Comparison of ENCODE assay signal across 1 cellular context in genomic region chr1:44290250-44291094, GRCh38.
TF ChIP-seq lines count a peak whose summit lies in the region.

No MANE protein-coding gene starts in this region.

TF ChIP-seq in K562, 482 proteins besides CTCF, POLR2A, EP300 and RAD21 (continued from another document and continues in another):
- TF ChIP-seq, protein P1, sequence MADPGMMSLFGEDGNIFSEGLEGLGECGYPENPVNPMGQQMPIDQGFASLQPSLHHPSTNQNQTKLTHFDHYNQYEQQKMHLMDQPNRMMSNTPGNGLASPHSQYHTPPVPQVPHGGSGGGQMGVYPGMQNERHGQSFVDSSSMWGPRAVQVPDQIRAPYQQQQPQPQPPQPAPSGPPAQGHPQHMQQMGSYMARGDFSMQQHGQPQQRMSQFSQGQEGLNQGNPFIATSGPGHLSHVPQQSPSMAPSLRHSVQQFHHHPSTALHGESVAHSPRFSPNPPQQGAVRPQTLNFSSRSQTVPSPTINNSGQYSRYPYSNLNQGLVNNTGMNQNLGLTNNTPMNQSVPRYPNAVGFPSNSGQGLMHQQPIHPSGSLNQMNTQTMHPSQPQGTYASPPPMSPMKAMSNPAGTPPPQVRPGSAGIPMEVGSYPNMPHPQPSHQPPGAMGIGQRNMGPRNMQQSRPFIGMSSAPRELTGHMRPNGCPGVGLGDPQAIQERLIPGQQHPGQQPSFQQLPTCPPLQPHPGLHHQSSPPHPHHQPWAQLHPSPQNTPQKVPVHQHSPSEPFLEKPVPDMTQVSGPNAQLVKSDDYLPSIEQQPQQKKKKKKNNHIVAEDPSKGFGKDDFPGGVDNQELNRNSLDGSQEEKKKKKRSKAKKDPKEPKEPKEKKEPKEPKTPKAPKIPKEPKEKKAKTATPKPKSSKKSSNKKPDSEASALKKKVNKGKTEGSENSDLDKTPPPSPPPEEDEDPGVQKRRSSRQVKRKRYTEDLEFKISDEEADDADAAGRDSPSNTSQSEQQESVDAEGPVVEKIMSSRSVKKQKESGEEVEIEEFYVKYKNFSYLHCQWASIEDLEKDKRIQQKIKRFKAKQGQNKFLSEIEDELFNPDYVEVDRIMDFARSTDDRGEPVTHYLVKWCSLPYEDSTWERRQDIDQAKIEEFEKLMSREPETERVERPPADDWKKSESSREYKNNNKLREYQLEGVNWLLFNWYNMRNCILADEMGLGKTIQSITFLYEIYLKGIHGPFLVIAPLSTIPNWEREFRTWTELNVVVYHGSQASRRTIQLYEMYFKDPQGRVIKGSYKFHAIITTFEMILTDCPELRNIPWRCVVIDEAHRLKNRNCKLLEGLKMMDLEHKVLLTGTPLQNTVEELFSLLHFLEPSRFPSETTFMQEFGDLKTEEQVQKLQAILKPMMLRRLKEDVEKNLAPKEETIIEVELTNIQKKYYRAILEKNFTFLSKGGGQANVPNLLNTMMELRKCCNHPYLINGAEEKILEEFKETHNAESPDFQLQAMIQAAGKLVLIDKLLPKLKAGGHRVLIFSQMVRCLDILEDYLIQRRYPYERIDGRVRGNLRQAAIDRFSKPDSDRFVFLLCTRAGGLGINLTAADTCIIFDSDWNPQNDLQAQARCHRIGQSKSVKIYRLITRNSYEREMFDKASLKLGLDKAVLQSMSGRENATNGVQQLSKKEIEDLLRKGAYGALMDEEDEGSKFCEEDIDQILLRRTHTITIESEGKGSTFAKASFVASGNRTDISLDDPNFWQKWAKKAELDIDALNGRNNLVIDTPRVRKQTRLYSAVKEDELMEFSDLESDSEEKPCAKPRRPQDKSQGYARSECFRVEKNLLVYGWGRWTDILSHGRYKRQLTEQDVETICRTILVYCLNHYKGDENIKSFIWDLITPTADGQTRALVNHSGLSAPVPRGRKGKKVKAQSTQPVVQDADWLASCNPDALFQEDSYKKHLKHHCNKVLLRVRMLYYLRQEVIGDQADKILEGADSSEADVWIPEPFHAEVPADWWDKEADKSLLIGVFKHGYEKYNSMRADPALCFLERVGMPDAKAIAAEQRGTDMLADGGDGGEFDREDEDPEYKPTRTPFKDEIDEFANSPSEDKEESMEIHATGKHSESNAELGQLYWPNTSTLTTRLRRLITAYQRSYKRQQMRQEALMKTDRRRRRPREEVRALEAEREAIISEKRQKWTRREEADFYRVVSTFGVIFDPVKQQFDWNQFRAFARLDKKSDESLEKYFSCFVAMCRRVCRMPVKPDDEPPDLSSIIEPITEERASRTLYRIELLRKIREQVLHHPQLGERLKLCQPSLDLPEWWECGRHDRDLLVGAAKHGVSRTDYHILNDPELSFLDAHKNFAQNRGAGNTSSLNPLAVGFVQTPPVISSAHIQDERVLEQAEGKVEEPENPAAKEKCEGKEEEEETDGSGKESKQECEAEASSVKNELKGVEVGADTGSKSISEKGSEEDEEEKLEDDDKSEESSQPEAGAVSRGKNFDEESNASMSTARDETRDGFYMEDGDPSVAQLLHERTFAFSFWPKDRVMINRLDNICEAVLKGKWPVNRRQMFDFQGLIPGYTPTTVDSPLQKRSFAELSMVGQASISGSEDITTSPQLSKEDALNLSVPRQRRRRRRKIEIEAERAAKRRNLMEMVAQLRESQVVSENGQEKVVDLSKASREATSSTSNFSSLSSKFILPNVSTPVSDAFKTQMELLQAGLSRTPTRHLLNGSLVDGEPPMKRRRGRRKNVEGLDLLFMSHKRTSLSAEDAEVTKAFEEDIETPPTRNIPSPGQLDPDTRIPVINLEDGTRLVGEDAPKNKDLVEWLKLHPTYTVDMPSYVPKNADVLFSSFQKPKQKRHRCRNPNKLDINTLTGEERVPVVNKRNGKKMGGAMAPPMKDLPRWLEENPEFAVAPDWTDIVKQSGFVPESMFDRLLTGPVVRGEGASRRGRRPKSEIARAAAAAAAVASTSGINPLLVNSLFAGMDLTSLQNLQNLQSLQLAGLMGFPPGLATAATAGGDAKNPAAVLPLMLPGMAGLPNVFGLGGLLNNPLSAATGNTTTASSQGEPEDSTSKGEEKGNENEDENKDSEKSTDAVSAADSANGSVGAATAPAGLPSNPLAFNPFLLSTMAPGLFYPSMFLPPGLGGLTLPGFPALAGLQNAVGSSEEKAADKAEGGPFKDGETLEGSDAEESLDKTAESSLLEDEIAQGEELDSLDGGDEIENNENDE (IDR thresholded peaks at IDR 0.05; ENCODE audit: low read depth, low read length), result no peak
- TF ChIP-seq MCM5 (IDR thresholded peaks at IDR 0.05; ENCODE audit: low read depth) (no peak), ZBTB33 (CRISPR knock-in tag; IDR thresholded peaks at IDR 0.05) (peak; percentile 51; the same call in 1 of the 2 replicates), TEAD1 (CRISPR knock-in tag; IDR thresholded peaks at IDR 0.05) (peak; percentile 78 to 95), SMARCB1 (IDR thresholded peaks at IDR 0.05; ENCODE audit: insufficient read length, low read depth) (no peak), RB1 (IDR thresholded peaks at IDR 0.05; ENCODE audit: low read depth) (no peak), ZBTB43 (CRISPR knock-in tag; IDR thresholded peaks at IDR 0.05) (no peak), SRSF9 (IDR thresholded peaks at IDR 0.05; ENCODE audit: borderline replicate concordance, low read depth, low read length) (no peak), RBM17 (IDR thresholded peaks at IDR 0.05; ENCODE audit: borderline replicate concordance, low read depth, low read length) (no peak), POLR2B (IDR thresholded peaks at IDR 0.05; ENCODE audit: low read depth, partially characterized antibody) (no peak), KAT7 (CRISPR knock-in tag; IDR thresholded peaks at IDR 0.05; ENCODE audit: borderline replicate concordance) (no peak), POLR3A (IDR thresholded peaks at IDR 0.05; ENCODE audit: borderline replicate concordance, extremely low read depth, insufficient read depth, insufficient read length) (no peak), ZNF347 (CRISPR knock-in tag; IDR thresholded peaks at IDR 0.05; ENCODE audit: low read depth) (no peak), SRF (CRISPR knock-in tag; IDR thresholded peaks at IDR 0.05) (no peak), NFE2L1 (tag; IDR thresholded peaks at IDR 0.05; ENCODE audit: borderline replicate concordance, low read depth) (no peak), MXI1 (IDR thresholded peaks at IDR 0.05; ENCODE audit: low read depth, low read length) (no peak), SMARCE1 (IDR thresholded peaks at IDR 0.05) (peak; percentile 96), NCOA4 (IDR thresholded peaks at IDR 0.05; ENCODE audit: partially characterized antibody) (no peak), RBM22 (IDR thresholded peaks at IDR 0.05; ENCODE audit: low read depth, low read length, poor library complexity, severe bottlenecking) (no peak), POLR2H (tag; IDR thresholded peaks at IDR 0.05; ENCODE audit: low read depth) (no peak), EZH2 (IDR thresholded peaks at IDR 0.05; ENCODE audit: borderline replicate concordance, low read depth, low read length) (no peak; the same call in 1 of the 2 replicates), POU5F1 (IDR thresholded peaks at IDR 0.05; ENCODE audit: borderline replicate concordance, low read depth, low read length, partially characterized antibody) (no peak), ZNF407 (IDR thresholded peaks at IDR 0.05; ENCODE audit: low read depth) (no peak), ZEB2 (IDR thresholded peaks at IDR 0.05) (peak; percentile 95), ZNF77 (CRISPR knock-in tag; IDR thresholded peaks at IDR 0.05) (no peak), ZNF253 (CRISPR knock-in tag; conservative IDR thresholded peaks at IDR 0.05) (no peak), PRPF4 (IDR thresholded peaks at IDR 0.05; ENCODE audit: insufficient read depth, low read depth, low read length, poor library complexity, severe bottlenecking) (no peak), CBX3 (IDR thresholded peaks at IDR 0.05; ENCODE audit: borderline replicate concordance in 1 of 2, low read length in 2 of 2) (no peak; a peak in 1 of 3 replicates), TARDBP (IDR thresholded peaks at IDR 0.05) (no peak), TBP (optimal IDR thresholded peaks at IDR 0.05; ENCODE audit: low read depth, low read length) (no peak), NR2F6 (CRISPR knock-in tag; IDR thresholded peaks at IDR 0.05) (no peak), ZNF280B (CRISPR knock-in tag; IDR thresholded peaks at IDR 0.05) (no peak), BRF2 (IDR thresholded peaks at IDR 0.05; ENCODE audit: borderline replicate concordance, insufficient read depth, insufficient read length) (no peak)
